In genomic region chr4:2489841-2490552, GRCh38 we compare ENCODE assay signal across 11 cellular contexts. TPM values are rescaled to one million over a fixed set of nuclear protein-coding genes. Genes with fewer than 3 reads are reported as not detected.
A peak's percentile ranks its signal among the peaks of the same experiment; 100 is the strongest.
DNase-seq lines count a peak whose midpoint lies in the region; ATAC-seq, FAIRE-seq and TF ChIP-seq lines count a peak whose summit lies in the region.
"Had no signal": no experiment of that assay in that cellular context is flagged by ENCODE, and none has a peak within 500 bp of the region (broad histone marks: within the 10 kb centered on the region; RNA-seq: fewer than 3 reads in every experiment).

No MANE protein-coding gene starts in this region.

- no peaks in the 10 kb centered on the region for H3K9me3 ChIP-seq in K562 (replicated peaks; ENCODE audit: control insufficient read depth, insufficient read depth, low read depth, low read length)

- H3K27me3 ChIP-seq in GM23338 (ENCODE audit: insufficient read depth) = no peaks in the 10 kb centered on the region
- H3K27me3 ChIP-seq in K562 (ENCODE audit: control insufficient read depth in 2 of 2, insufficient read depth in 2 of 2, low read length in 2 of 2) = no peaks in the 10 kb centered on the region
- H3K27me3 ChIP-seq: tibial artery had no signal

- H4K20me1 ChIP-seq in GM23338 (replicated peaks; ENCODE audit: insufficient read depth) (peaks cover 80% of the 10 kb centered on the region), K562 (replicated peaks; ENCODE audit: control insufficient read depth, insufficient read depth, low read length) (peaks cover 48% of the 10 kb centered on the region)

- peak overlapping the region in 1 of 2 experiments; percentile 57; a peak in 1 of 4 replicates for H3K9ac ChIP-seq in K562 (ENCODE audit: insufficient read depth in 1 of 2, low read depth in 2 of 2, low read length in 2 of 2)

- peaks cover 99% of the 10 kb centered on the region for H3K79me2 ChIP-seq in GM23338 (replicated peaks; ENCODE audit: insufficient read depth)
- peaks cover 81% of the 10 kb centered on the region for H3K79me2 ChIP-seq in K562 (ENCODE audit: control insufficient read depth, insufficient read depth, low read length)

- peaks cover 29% of the 10 kb centered on the region for H3K36me3 ChIP-seq in GM23338 (ENCODE audit: insufficient read depth)
- H3K36me3 ChIP-seq in K562 (ENCODE audit: control insufficient read depth, insufficient read depth, low read length) = peaks cover 75% of the 10 kb centered on the region

- H3K4me1 Mint-ChIP-seq in GM23338 = peaks cover 26% of the 10 kb centered on the region

- H3K36me3 Mint-ChIP-seq in GM23338 (ENCODE audit: low read depth) = peaks cover 56% of the 10 kb centered on the region

- H3K4me2 ChIP-seq in GM23338 = no peak overlapping the region
- H3K4me2 ChIP-seq in K562 (ENCODE audit: insufficient read depth, low read length) = no peak overlapping the region

- TF ChIP-seq POLR2A in K562 (conservative IDR thresholded peaks at IDR 0.05) = no peak

- H3K4me1 ChIP-seq in GM23338 (ENCODE audit: insufficient read depth) = peaks cover 11% of the 10 kb centered on the region
- H3K4me1 ChIP-seq in K562 (replicated peaks in 1 of 2; ENCODE audit: control insufficient read depth in 2 of 2, insufficient read depth in 2 of 2, low read length in 2 of 2) = peaks cover 0 to under 1% of the 10 kb centered on the region in 2 experiments; a peak in 2 of 5 replicates

- peaks cover 5% of the 10 kb centered on the region for H3K27me3 Mint-ChIP-seq in GM23338 (ENCODE audit: insufficient read depth, low read depth, poor library complexity)
- H3K27me3 Mint-ChIP-seq: CD8-positive, alpha-beta memory T cell had no signal

- ATAC-seq in GM23338 = no peak
- ATAC-seq in K562 = no peak
- no peak for ATAC-seq in HG03139 (IDR thresholded peaks at IDR 0.05; ENCODE audit: unreplicated experiment)

- H3K4me3 ChIP-seq in GM23338 (no peak overlapping the region), K562 (no peak overlapping the region)
- H3K4me3 ChIP-seq: tibial artery had no signal

- no peaks in the 10 kb centered on the region for H3K9me3 Mint-ChIP-seq in GM23338
- H3K9me3 Mint-ChIP-seq: CD8-positive, alpha-beta memory T cell; T-helper 2 cell treated with Interferon-gamma antibody and Interleukin-4, amounts not matched to agents 5 μg/mL and 100 μg/mL, for 36 hours had no signal

- WGBS in K562 (ENCODE audit: insufficient coverage, low coverage, missing lambda C conversion rate) = 92% methylated on average over 9 of the region's 9 CpGs

- no peaks in the 10 kb centered on the region for H3K9me2 ChIP-seq in GM23338 (ENCODE audit: insufficient read depth)

- no peaks in the 10 kb centered on the region for H3K9me1 ChIP-seq in K562 (ENCODE audit: control insufficient read depth, insufficient read depth, low read length)

- no peak for FAIRE-seq in K562 (lab: Jason Lieb, UNC)

- H3K4me3 Mint-ChIP-seq in GM23338 = no peak overlapping the region
- H3K4me3 Mint-ChIP-seq: T-helper 2 cell treated with Interferon-gamma antibody and Interleukin-4, amounts not matched to agents 5 μg/mL and 100 μg/mL, for 36 hours had no signal

- TF ChIP-seq RAD21 in K562 (CRISPR knock-in tag; conservative IDR thresholded peaks at IDR 0.05 in 1 of 2, IDR thresholded peaks at IDR 0.05 in 1 of 2) = no peak

- POLR2A ChIA-PET in K562 (lab: Yijun Ruan, JAX) = interaction anchor here (0.6 to 1.2 kb wide), 4 partner anchors 11 to 643 kb away, joined by 3 to 4 read pairs (median 4); no protein-coding TSS in a partner anchor

- H3K27ac ChIP-seq in 22Rv1 = peak overlapping the region; percentile 6; the same call in 1 of the 2 replicates
- H3K27ac ChIP-seq in GM23338 (ENCODE audit: low read depth) = peak overlapping the region; percentile 63; the same call in 1 of the 2 replicates
- H3K27ac ChIP-seq in K562 (ENCODE audit: extremely low read depth, low read depth, low read length) = peak overlapping the region; percentile 16; the same call in 1 of the 3 replicates
- H3K27ac ChIP-seq: tibial artery had no signal

- TF ChIP-seq EP300 in K562 (IDR thresholded peaks at IDR 0.05; ENCODE audit: low read length) = no peak

- TF ChIP-seq CTCF in 22Rv1 (IDR thresholded peaks at IDR 0.05) (no peak), GM23338 (conservative IDR thresholded peaks at IDR 0.05; ENCODE audit: low read depth in 2 of 2) (no peak), K562 (IDR thresholded peaks at IDR 0.05 in 2 of 3, conservative IDR thresholded peaks at IDR 0.05 in 1 of 3; ENCODE audit: insufficient read depth in 2 of 3, low read depth in 1 of 3, low read length in 3 of 3) (no peak)

- in situ Hi-C loops in K562 (cut with MboI) = no loop called here

- DNase-seq in GM23338 (ENCODE audit: low spot score) (no peak), K562 (ENCODE audit: extremely low read depth in 1 of 4, low spot score in 3 of 4) (no peak), iris pigment epithelial cell (ENCODE audit: low read depth) (peak; percentile 42), NCI-H524 (lab: John Stamatoyannopoulos, UW) (no peak)
- DNase-seq in effector CD4-positive, alpha-beta T cell = no peak
- no peak for DNase-seq in NK-92 treated with Interleukin-12 subunit alpha and Interleukin-12 subunit beta, amount 100 ng/mL, for 24 hours (lab: John Stamatoyannopoulos, UW)
- DNase-seq: CD8-positive, alpha-beta memory T cell; tibial artery had no signal

- BruUV-seq in K562 (replicated peaks; lab: Mats Ljungman, UMichigan) = no TSS peak

- intact Hi-C loops in K562 (cut with micrococcal nuclease) = no loop called here

- H3K27ac Mint-ChIP-seq in GM23338 = peak overlapping the region; percentile 72
- H3K27ac Mint-ChIP-seq: T-helper 2 cell treated with Interferon-gamma antibody and Interleukin-4, amounts not matched to agents 5 μg/mL and 100 μg/mL, for 36 hours had no signal

- H3F3A ChIP-seq in GM23338 (replicated peaks; ENCODE audit: low read depth) = peaks cover 15% of the 10 kb centered on the region; the same call in 1 of the 2 replicates

- H2AFZ ChIP-seq in GM23338 (no peak overlapping the region), K562 (ENCODE audit: low read depth, low read length) (no peak overlapping the region)

- CTCF ChIA-PET in K562 (lab: Yijun Ruan, JAX; ENCODE audit: low intra/inter-chr PET ratio) = no interaction called here

TF ChIP-seq in K562, 482 proteins besides CTCF, POLR2A, EP300 and RAD21 (continues in another document):
- TF ChIP-seq NFYB (IDR thresholded peaks at IDR 0.05; ENCODE audit: extremely low read depth, insufficient read length) = no peak
- TF ChIP-seq ZNF584 (CRISPR knock-in tag; IDR thresholded peaks at IDR 0.05; ENCODE audit: low read depth) = peak; percentile 87
- TF ChIP-seq NR2F6 (CRISPR knock-in tag; IDR thresholded peaks at IDR 0.05) = no peak
- TF ChIP-seq, protein P1, sequence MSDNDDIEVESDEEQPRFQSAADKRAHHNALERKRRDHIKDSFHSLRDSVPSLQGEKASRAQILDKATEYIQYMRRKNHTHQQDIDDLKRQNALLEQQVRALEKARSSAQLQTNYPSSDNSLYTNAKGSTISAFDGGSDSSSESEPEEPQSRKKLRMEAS (CRISPR knock-in tag; IDR thresholded peaks at IDR 0.05) = 0 out of 2 replicates have a peak, but pooled peaks have one; percentile 27
- TF ChIP-seq RBM22 (IDR thresholded peaks at IDR 0.05; ENCODE audit: low read depth, low read length, poor library complexity, severe bottlenecking) = no peak

RNA-seq across cellular contexts. Expression of gene RNF4, which starts 21.1 kb away (rescaled TPM):
- 77.2 and 87.5 TPM in 2 replicates for total RNA-seq in GM23338 (2014; rRNA removed; shearing (Covaris generic))
- polyA plus RNA-seq in GM23338 (2016; fragmentation: Nextera tagmentation; extraction: Ambion mirVana) (42.5 and 47.7 TPM in 2 replicates), K562 (2011; rRNA removed) (51.5 and 54.7 TPM in 2 replicates), K562 (2014; fragmentation: Illumina TruSeq; extraction: Trizol) (40.4 and 44.8 TPM in 2 replicates), K562 (2014; fragmentation: Nextera tagmentation; extraction: Ambion mirVana) (10 to 100 TPM; 19.2 to 59.3 TPM), K562 (2014; rRNA removed) (32.6 and 35.2 TPM in 2 replicates)
- total RNA-seq in K562 (2011; cell fraction: chromatin; rRNA removed; ENCODE audit: low replicate concordance) = 223 and 256 TPM in 2 replicates
- total RNA-seq in K562 (2011; cell fraction: nucleolus; rRNA removed) = 134 and 146 TPM in 2 replicates
- 170 and 171 TPM in 2 replicates for total RNA-seq in K562 (2011; cell fraction: nucleoplasm; rRNA removed)
- total RNA-seq in K562 (2014; rRNA removed) (32.1 and 35.5 TPM in 2 replicates), K562 (2014; rRNA removed; fragmentation: Illumina TruSeq; extraction: Trizol) (38.0 and 40.9 TPM in 2 replicates), K562 (2015; rRNA removed; fragmentation: Illumina TruSeq; extraction: Trizol) (46.0 and 47.1 TPM in 2 replicates), K562 (2021) (43.5 and 49.1 TPM in 2 replicates)
- 44.6 and 45.9 TPM in 2 replicates for polyA plus RNA-seq in K562 (2011; cell fraction: cytosol; rRNA removed)
- polyA plus RNA-seq in K562 (2011; cell fraction: nucleus; rRNA removed) = 74.6 and 75.8 TPM in 2 replicates
- 34.3 and 38.0 TPM in 2 replicates for polyA plus RNA-seq in K562 (2012)
- 56.5 and 61.8 TPM in 2 replicates for polyA minus RNA-seq in K562 (2011; rRNA and poly(A)+ RNA removed)
- polyA minus RNA-seq in K562 (2011; cell fraction: cytosol; rRNA and poly(A)+ RNA removed) = 35.3 and 43.3 TPM in 2 replicates
- polyA minus RNA-seq in K562 (2011; cell fraction: nucleus; rRNA and poly(A)+ RNA removed) = 68.3 and 94.6 TPM in 2 replicates

RNA-seq across cellular contexts. Expression of gene FAM193A, which starts 46.5 kb away (rescaled TPM):
- total RNA-seq in GM23338 (2014; rRNA removed; shearing (Covaris generic)) = 20.8 and 22.9 TPM in 2 replicates
- polyA plus RNA-seq in GM23338 (2016; fragmentation: Nextera tagmentation; extraction: Ambion mirVana) = 8.5 and 12.0 TPM in 2 replicates
- 72.1 and 83.0 TPM in 2 replicates for total RNA-seq in K562 (2011; cell fraction: chromatin; rRNA removed; ENCODE audit: low replicate concordance)
- 38.9 and 45.9 TPM in 2 replicates for total RNA-seq in K562 (2011; cell fraction: nucleolus; rRNA removed)
- 36.3 and 46.0 TPM in 2 replicates for total RNA-seq in K562 (2011; cell fraction: nucleoplasm; rRNA removed)
- 10.5 and 11.7 TPM in 2 replicates for total RNA-seq in K562 (2014; rRNA removed)
- total RNA-seq in K562 (2014; rRNA removed; fragmentation: Illumina TruSeq; extraction: Trizol) = 8.5 and 9.2 TPM in 2 replicates
- total RNA-seq in K562 (2015; rRNA removed; fragmentation: Illumina TruSeq; extraction: Trizol) = 9.7 and 10.6 TPM in 2 replicates
- 23.8 and 24.6 TPM in 2 replicates for total RNA-seq in K562 (2021)
- 5.3 and 5.7 TPM in 2 replicates for polyA plus RNA-seq in K562 (2011; rRNA removed)
- 6.2 and 7.3 TPM in 2 replicates for polyA plus RNA-seq in K562 (2011; cell fraction: cytosol; rRNA removed)
- polyA plus RNA-seq in K562 (2011; cell fraction: nucleus; rRNA removed) = 15.6 and 25.6 TPM in 2 replicates
- polyA plus RNA-seq in K562 (2012) = 15.9 and 16.0 TPM in 2 replicates
- polyA plus RNA-seq in K562 (2014; fragmentation: Illumina TruSeq; extraction: Trizol) = 15.3 and 16.2 TPM in 2 replicates
- polyA plus RNA-seq in K562 (2014; fragmentation: Nextera tagmentation; extraction: Ambion mirVana) = under 1 TPM; 0.46 to 0.55 TPM
- polyA plus RNA-seq in K562 (2014; rRNA removed) = 9.5 and 9.6 TPM in 2 replicates
- 13.8 and 14.6 TPM in 2 replicates for polyA minus RNA-seq in K562 (2011; rRNA and poly(A)+ RNA removed)
- 16.5 and 17.6 TPM in 2 replicates for polyA minus RNA-seq in K562 (2011; cell fraction: cytosol; rRNA and poly(A)+ RNA removed)
- 16.0 and 19.1 TPM in 2 replicates for polyA minus RNA-seq in K562 (2011; cell fraction: nucleus; rRNA and poly(A)+ RNA removed)

Comparison
In these comparisons a context has a peak if more than half of its experiments do, and no peak if none do; other contexts are left out.
1. H3K27ac ChIP-seq: peak in every context shown above with its lines; median percentile 63 in GM23338; 16 in K562; 6 in 22Rv1.